In the genomic region with DNA sequence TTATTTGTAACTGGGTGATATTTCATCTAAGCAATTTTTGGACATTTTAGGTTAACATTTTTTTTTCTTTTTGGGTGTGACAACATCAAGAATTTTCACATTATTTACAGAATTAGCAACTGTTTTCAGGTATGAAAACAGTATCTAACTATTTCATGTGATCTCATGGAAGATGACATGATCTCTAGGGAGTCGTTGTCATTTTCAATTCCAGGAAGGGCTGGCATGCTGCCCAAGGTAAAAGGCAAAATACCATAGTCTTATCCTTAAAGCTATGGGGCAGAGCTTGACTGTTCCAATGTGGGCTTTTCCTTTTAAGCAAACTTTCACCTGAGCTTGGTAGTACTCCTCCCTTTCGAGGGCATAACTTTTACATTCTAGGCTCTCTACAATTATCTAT, we compare ENCODE assay signal across 12 cellular contexts.
A peak's percentile ranks its signal among the peaks of the same experiment; 100 is the strongest.
DNase-seq lines count a peak whose midpoint lies in the region; ATAC-seq and TF ChIP-seq lines count a peak whose summit lies in the region.
"Had no signal": no experiment of that assay in that cellular context is flagged by ENCODE, and none has a peak within 500 bp of the region (broad histone marks: within the 10 kb centered on the region; RNA-seq: fewer than 3 reads in every experiment).

No MANE protein-coding gene starts in this region.

- H3K27ac Mint-ChIP-seq in naive thymus-derived CD4-positive, alpha-beta T cell: no peak overlapping the region
- H3K27ac Mint-ChIP-seq: CD4-positive, CD25-positive, alpha-beta regulatory T cell had no signal

- H3K4me3 ChIP-seq in epithelial cell of esophagus (ENCODE audit: low read length): no peak overlapping the region
- H3K4me3 ChIP-seq in naive thymus-derived CD4-positive, alpha-beta T cell (ENCODE audit: low read length): no peak overlapping the region
- H3K4me3 ChIP-seq: HAP-1 had no signal

- DNase-seq in NCI-H345 (lab: John Stamatoyannopoulos, UW) (peak; percentile 9), NCI-H345 treated with DMSO at 0.1 percent for 48 hours (lab: John Stamatoyannopoulos, UW; ENCODE audit: unreplicated experiment) (no peak), NCI-H69 (lab: John Stamatoyannopoulos, UW) (peak; percentile 93), epithelial cell of esophagus (ENCODE audit: low read depth) (peak; percentile 3)
- no peak for DNase-seq in naive thymus-derived CD4-positive, alpha-beta T cell
- no peak for DNase-seq in stimulated activated CD4-positive, alpha-beta T cell treated with anti-CD3 and anti-CD28 coated beads, Interleukin-2, amount 100 ng/mL, for 24 hours
- DNase-seq: AML-193; CD4-positive, CD25-positive, alpha-beta regulatory T cell; NCI-H1694; NCI-H526 had no signal

- no peak for TF ChIP-seq CTCF in epithelial cell of esophagus (IDR thresholded peaks at IDR 0.05; ENCODE audit: insufficient read depth, low read depth, low read length, missing control alignments)

- H3K9me3 Mint-ChIP-seq in naive thymus-derived CD4-positive, alpha-beta T cell: peaks cover 0 to 1% (median 0%) of the 10 kb centered on the region in 11 donors

- no peaks in the 10 kb centered on the region for H3K27me3 ChIP-seq in naive thymus-derived CD4-positive, alpha-beta T cell (ENCODE audit: control insufficient read depth in 2 of 2, insufficient read depth in 2 of 2, low read length in 2 of 2)

- POLR2A ChIA-PET in naive thymus-derived CD4-positive, alpha-beta T cell (lab: Charles Lee): no interaction called here

- ATAC-seq in naive thymus-derived CD4-positive, alpha-beta T cell: no peak
- ATAC-seq in HG02973 (IDR thresholded peaks at IDR 0.05; ENCODE audit: unreplicated experiment): no peak

- H3K4me1 ChIP-seq in naive thymus-derived CD4-positive, alpha-beta T cell (ENCODE audit: control insufficient read depth in 2 of 2, insufficient read depth in 2 of 2, low read length in 2 of 2): no peaks in the 10 kb centered on the region

- H3K27me3 Mint-ChIP-seq in naive thymus-derived CD4-positive, alpha-beta T cell: no peaks in the 10 kb centered on the region
- H3K27me3 Mint-ChIP-seq: CD4-positive, CD25-positive, alpha-beta regulatory T cell had no signal

- no peaks in the 10 kb centered on the region for H3K36me3 ChIP-seq in naive thymus-derived CD4-positive, alpha-beta T cell (ENCODE audit: control insufficient read depth in 2 of 3, insufficient read depth in 3 of 3, low read length in 3 of 3)
- H3K36me3 ChIP-seq: HAP-1 had no signal

- H3K36me3 Mint-ChIP-seq in naive thymus-derived CD4-positive, alpha-beta T cell: no peaks in the 10 kb centered on the region
- H3K36me3 Mint-ChIP-seq: CD4-positive, CD25-positive, alpha-beta regulatory T cell had no signal

- no peak overlapping the region for H3K27ac ChIP-seq in naive thymus-derived CD4-positive, alpha-beta T cell (ENCODE audit: low read depth, low read length)

- H3K4me1 Mint-ChIP-seq in naive thymus-derived CD4-positive, alpha-beta T cell: no peaks in the 10 kb centered on the region
- H3K4me1 Mint-ChIP-seq: CD4-positive, CD25-positive, alpha-beta regulatory T cell had no signal

- intact Hi-C loops in naive thymus-derived CD4-positive, alpha-beta T cell (cut with micrococcal nuclease): no loop called here

- no peaks in the 10 kb centered on the region for H3K9me3 ChIP-seq in naive thymus-derived CD4-positive, alpha-beta T cell (ENCODE audit: control insufficient read depth in 2 of 3, low read length in 3 of 3)
- H3K9me3 ChIP-seq: HAP-1 had no signal

- H3K4me3 Mint-ChIP-seq in naive thymus-derived CD4-positive, alpha-beta T cell: no peak overlapping the region
- H3K4me3 Mint-ChIP-seq: CD4-positive, CD25-positive, alpha-beta regulatory T cell had no signal

- CTCF ChIA-PET in naive thymus-derived CD4-positive, alpha-beta T cell (lab: Charles Lee): no interaction called here

Comparison
In these comparisons a context has a peak if more than half of its experiments do, and no peak if none do; other contexts are left out.
1. DNase-seq: peak in NCI-H345 (single experiment), NCI-H69 (single experiment) and epithelial cell of esophagus (single experiment); none in NCI-H345 treated with DMSO at 0.1 percent for 48 hours (single experiment), naive thymus-derived CD4-positive, alpha-beta T cell (0 of 9) and stimulated activated CD4-positive, alpha-beta T cell treated with anti-CD3 and anti-CD28 coated beads, Interleukin-2, amount 100 ng/mL, for 24 hours (0 of 2).